ENCODE assay signal across 12 cellular contexts in the genomic region with DNA sequence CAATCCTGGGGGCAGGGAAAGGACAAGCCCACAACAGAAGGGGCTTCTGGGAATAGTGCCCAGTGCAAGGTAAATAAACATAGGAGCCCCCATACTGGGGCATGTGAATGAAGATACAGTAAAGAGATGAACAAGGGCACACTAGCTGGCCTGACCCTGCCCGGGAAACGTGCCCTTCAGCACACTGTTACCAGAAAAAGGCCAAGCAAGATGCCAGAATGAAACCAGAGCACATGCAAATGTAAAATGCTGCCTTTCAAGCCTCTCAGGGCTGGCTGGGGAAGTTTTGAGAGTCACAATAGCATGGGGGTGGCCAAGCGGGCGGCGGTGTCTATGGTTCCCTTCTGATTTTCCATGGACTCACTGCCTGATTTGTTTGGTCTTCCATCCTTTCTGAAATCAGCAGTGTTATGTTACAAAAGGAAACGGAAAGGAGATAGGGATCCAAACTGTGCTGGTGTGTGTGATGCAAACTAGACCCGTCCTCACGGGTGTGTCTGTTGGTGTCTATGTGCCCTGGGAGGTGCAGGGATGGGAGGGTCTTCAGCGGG. TPM values are rescaled to one million over a fixed set of nuclear protein-coding genes. Genes with fewer than 3 reads are reported as not detected.
DNase-seq lines count a peak whose midpoint lies in the region; ATAC-seq and TF ChIP-seq lines count a peak whose summit lies in the region.
"Had no signal": no experiment of that assay in that cellular context is flagged by ENCODE, and none has a peak within 500 bp of the region (broad histone marks: within the 10 kb centered on the region; RNA-seq: fewer than 3 reads in every experiment).

No MANE protein-coding gene starts in this region.

- no peaks in the 10 kb centered on the region for H3K9me3 ChIP-seq in breast epithelium
- H3K9me3 ChIP-seq in upper lobe of left lung: no peaks in the 10 kb centered on the region
- H3K9me3 ChIP-seq: vagina had no signal

- H3K27ac ChIP-seq in breast epithelium: peak overlapping the region; percentile 14 to 76
- peak overlapping the region; percentile 23 to 90 (median 58) for H3K27ac ChIP-seq in upper lobe of left lung
- H3K27ac ChIP-seq: PC-9, vagina had no signal

- no peak for TF ChIP-seq CTCF in breast epithelium (IDR thresholded peaks at IDR 0.05)
- no peak for TF ChIP-seq CTCF in MCF 10A (IDR thresholded peaks at IDR 0.05; ENCODE audit: unreplicated experiment)
- TF ChIP-seq CTCF in activated CD8-positive, alpha-beta T cell treated with anti-CD3 and anti-CD28 coated beads for 36 hours (IDR thresholded peaks at IDR 0.05): no peak
- TF ChIP-seq CTCF in upper lobe of left lung (IDR thresholded peaks at IDR 0.05): no peak

- TF ChIP-seq POLR2A in breast epithelium (IDR thresholded peaks at IDR 0.05) (no peak), upper lobe of left lung (IDR thresholded peaks at IDR 0.05) (no peak)

- peaks cover 14% of the 10 kb centered on the region for H3K4me1 Mint-ChIP-seq in MCF 10A (ENCODE audit: insufficient read depth, unreplicated experiment)
- peaks cover 56% of the 10 kb centered on the region for H3K4me1 Mint-ChIP-seq in activated CD8-positive, alpha-beta T cell treated with anti-CD3 and anti-CD28 coated beads for 36 hours (ENCODE audit: low read depth)

- CTCF ChIA-PET in MCF 10A (lab: Yijun Ruan, JAX): no interaction called here
- CTCF ChIA-PET in activated CD8-positive, alpha-beta T cell treated with anti-CD3 and anti-CD28 coated beads for 36 hours (lab: Charles Lee): interaction anchor here (0.6 to 7.9 kb wide), 2 partner anchors 13 kb away, joined by 3 to 63 read pairs; no protein-coding TSS in a partner anchor

- H3K4me1 ChIP-seq in breast epithelium: peaks cover 0 to 3% of the 10 kb centered on the region in 2 donors
- H3K4me1 ChIP-seq in upper lobe of left lung: peaks cover 35 to 60% (median 51%) of the 10 kb centered on the region in 4 donors

- H3K36me3 Mint-ChIP-seq in MCF 10A (ENCODE audit: insufficient read depth, unreplicated experiment): peaks cover 9% of the 10 kb centered on the region
- peaks cover 5% of the 10 kb centered on the region for H3K36me3 Mint-ChIP-seq in activated CD8-positive, alpha-beta T cell treated with anti-CD3 and anti-CD28 coated beads for 36 hours (ENCODE audit: low read depth)

- DNase-seq in breast epithelium (ENCODE audit: low spot score in 2 of 2) (no peak), MCF 10A (ENCODE audit: unreplicated experiment) (no peak), left ventricle myocardium superior (peak; percentile 66), upper lobe of left lung (no peak), amygdala (lab: John Stamatoyannopoulos, UW) (no peak), COLO829 (ENCODE audit: low spot score) (no peak)
- no peak for DNase-seq in activated CD8-positive, alpha-beta T cell treated with anti-CD3 and anti-CD28 coated beads for 36 hours
- DNase-seq: HFFc6, islet precursor cell, PC-9 had no signal

- no peak overlapping the region for H3K27ac Mint-ChIP-seq in MCF 10A (ENCODE audit: low read depth, unreplicated experiment)
- peak overlapping the region; percentile 68 for H3K27ac Mint-ChIP-seq in activated CD8-positive, alpha-beta T cell treated with anti-CD3 and anti-CD28 coated beads for 36 hours
- H3K27ac Mint-ChIP-seq: HFFc6 had no signal

- POLR2A ChIA-PET in MCF 10A (lab: Yijun Ruan, JAX): no interaction called here
- POLR2A ChIA-PET in activated CD8-positive, alpha-beta T cell treated with anti-CD3 and anti-CD28 coated beads for 36 hours (lab: Charles Lee): interaction anchor here (1.2 kb wide), 1 partner anchor 119 kb away, joined by 3 read pairs; no protein-coding TSS in a partner anchor

- no peak overlapping the region for H3K4me3 Mint-ChIP-seq in MCF 10A (ENCODE audit: unreplicated experiment)
- no peak overlapping the region for H3K4me3 Mint-ChIP-seq in activated CD8-positive, alpha-beta T cell treated with anti-CD3 and anti-CD28 coated beads for 36 hours
- H3K4me3 Mint-ChIP-seq: HFFc6 had no signal

- BruUV-seq in MCF 10A (replicated peaks; lab: Mats Ljungman, UMichigan): no TSS peak

- H3K9me3 Mint-ChIP-seq in MCF 10A (ENCODE audit: unreplicated experiment): no peaks in the 10 kb centered on the region
- no peaks in the 10 kb centered on the region for H3K9me3 Mint-ChIP-seq in activated CD8-positive, alpha-beta T cell treated with anti-CD3 and anti-CD28 coated beads for 36 hours
- H3K9me3 Mint-ChIP-seq: HFFc6 had no signal

- no peak overlapping the region for H3K4me3 ChIP-seq in breast epithelium
- H3K4me3 ChIP-seq in upper lobe of left lung: no peak overlapping the region
- H3K4me3 ChIP-seq: PC-9, vagina had no signal

- H3K36me3 ChIP-seq in breast epithelium: peaks cover 13% of the 10 kb centered on the region
- peaks cover 13 to 49% (median 36%) of the 10 kb centered on the region in 4 donors for H3K36me3 ChIP-seq in upper lobe of left lung

- WGBS in upper lobe of left lung, 2 donors: 41 to 66% methylated on average over 9 of the region's 9 CpGs

- H3K27me3 ChIP-seq in breast epithelium (no peaks in the 10 kb centered on the region), upper lobe of left lung (no peaks in the 10 kb centered on the region)
- H3K27me3 ChIP-seq: vagina had no signal

- ATAC-seq in activated CD8-positive, alpha-beta T cell treated with anti-CD3 and anti-CD28 coated beads for 36 hours: no peak
- ATAC-seq in left ventricle myocardium superior (peak; percentile 57), upper lobe of left lung (ENCODE audit: low FRiP score in 2 of 2) (no peak), GM21576 (IDR thresholded peaks at IDR 0.05; ENCODE audit: unreplicated experiment) (no peak)

- intact Hi-C loops in breast epithelium (cut with DNase I; ENCODE audit: low total_unique reads): no loop called here
- intact Hi-C loops in MCF 10A (cut with micrococcal nuclease): no loop called here
- intact Hi-C loops in activated CD8-positive, alpha-beta T cell treated with anti-CD3 and anti-CD28 coated beads for 36 hours (cut with micrococcal nuclease): no loop called here
- intact Hi-C loops in left ventricle myocardium superior (cut with micrococcal nuclease): no loop called here

- TF ChIP-seq EP300 in upper lobe of left lung (IDR thresholded peaks at IDR 0.05): no peak

- H3K27me3 Mint-ChIP-seq in MCF 10A (ENCODE audit: insufficient read depth, unreplicated experiment): no peaks in the 10 kb centered on the region
- no peaks in the 10 kb centered on the region for H3K27me3 Mint-ChIP-seq in activated CD8-positive, alpha-beta T cell treated with anti-CD3 and anti-CD28 coated beads for 36 hours

RNA-seq across cellular contexts. Expression of gene SUSD2, which starts 18.8 kb away (rescaled TPM):
- total RNA-seq in breast epithelium: 1 to 10 TPM in 2 of 3 donors, under 1 TPM in 1; 0.80 to 7.9 (median 5.6) TPM
- 13.3 and 32.8 TPM in 2 replicates for total RNA-seq in MCF 10A (2022)
- under 1 TPM; 0.65 to 0.95 TPM for total RNA-seq in activated CD8-positive, alpha-beta T cell treated with anti-CD3 and anti-CD28 coated beads for 36 hours
- 3.3 TPM for total RNA-seq in left ventricle myocardium superior
- total RNA-seq in upper lobe of left lung: 100 to 1,000 TPM; 191 to 645 (median 348) TPM
